In genomic region chr10:69496352-69497234, GRCh38 we compare ENCODE assay signal across 24 cellular contexts. TPM values are rescaled to one million over a fixed set of nuclear protein-coding genes. Genes with fewer than 3 reads are reported as not detected.
DNase-seq lines count a peak whose midpoint lies in the region; ATAC-seq and TF ChIP-seq lines count a peak whose summit lies in the region.
"Had no signal": no experiment of that assay in that cellular context is flagged by ENCODE, and none has a peak within 500 bp of the region (broad histone marks: within the 10 kb centered on the region; RNA-seq: fewer than 3 reads in every experiment).

No MANE protein-coding gene starts in this region.

- peaks cover 16% of the 10 kb centered on the region for H3K4me1 Mint-ChIP-seq in activated T-helper 17 cell treated with anti-CD3 and anti-CD28 coated beads, Interleukin-2, amount 50 U/mL, for 72 hours
- peaks cover 34% of the 10 kb centered on the region for H3K4me1 Mint-ChIP-seq in stimulated activated effector memory CD8-positive, alpha-beta T cell treated with anti-CD3 and anti-CD28 coated beads, Interleukin-12 subunit alpha, Interleukin-12 subunit beta, amount 100 ng/mL, for 72 hours
- H3K4me1 Mint-ChIP-seq: CD14-positive monocyte had no signal

- no peaks in the 10 kb centered on the region for H3K9me3 ChIP-seq in HEK293 (ENCODE audit: control insufficient read depth, insufficient read depth, low read depth, low read length)
- H3K9me3 ChIP-seq in lower lobe of right lung, result no peaks in the 10 kb centered on the region
- H3K9me3 ChIP-seq: left lung, neutrophil, testis had no signal

- TF ChIP-seq CTCF in HEK293 (tag by site-specific recombination; IDR thresholded peaks at IDR 0.05) (no peak), lower lobe of right lung (IDR thresholded peaks at IDR 0.05) (no peak)

- peak overlapping the region; percentile 85 for H3K27ac Mint-ChIP-seq in activated T-helper 17 cell treated with anti-CD3 and anti-CD28 coated beads, Interleukin-2, amount 50 U/mL, for 72 hours
- peak overlapping the region; percentile 18 for H3K27ac Mint-ChIP-seq in stimulated activated effector memory CD8-positive, alpha-beta T cell treated with anti-CD3 and anti-CD28 coated beads, Interleukin-12 subunit alpha, Interleukin-12 subunit beta, amount 100 ng/mL, for 72 hours
- H3K27ac Mint-ChIP-seq: CD14-positive monocyte had no signal

- no peaks in the 10 kb centered on the region for H3K27me3 Mint-ChIP-seq in activated T-helper 17 cell treated with anti-CD3 and anti-CD28 coated beads, Interleukin-2, amount 50 U/mL, for 72 hours

- H3K27ac ChIP-seq in HEK293 (ENCODE audit: extremely low read depth, low read depth, low read length) (no peak overlapping the region), lower lobe of right lung (no peak overlapping the region)
- H3K27ac ChIP-seq: HL-60, left lung, neutrophil, WERI-Rb-1 had no signal

- CTCF ChIA-PET in HEK293 (lab: Yijun Ruan, JAX), result interaction anchor here (0.6 to 1.8 kb wide), 2 partner anchors 11 to 71 kb away, joined by 3 to 7 read pairs; no protein-coding TSS in a partner anchor

- no peaks in the 10 kb centered on the region for H3K36me3 ChIP-seq in HEK293 (ENCODE audit: control insufficient read depth in 2 of 2, insufficient read depth in 1 of 2, low read length in 2 of 2)
- peaks cover 8% of the 10 kb centered on the region for H3K36me3 ChIP-seq in lower lobe of right lung
- H3K36me3 ChIP-seq: left lung, neutrophil, WERI-Rb-1 had no signal

- H3K4me3 ChIP-seq in HEK293 (ENCODE audit: low read depth, low read length) (no peak overlapping the region), lower lobe of right lung (no peak overlapping the region)
- H3K4me3 ChIP-seq: left lung, testis had no signal

- peak; percentile 23 for DNase-seq in lower lobe of right lung
- no peak for DNase-seq in stimulated activated effector memory CD8-positive, alpha-beta T cell treated with anti-CD3 and anti-CD28 coated beads, Interleukin-12 subunit alpha, Interleukin-12 subunit beta, amount 100 ng/mL, for 72 hours (ENCODE audit: low spot score in 2 of 2)
- DNase-seq in occipital lobe (lab: John Stamatoyannopoulos, UW), result no peak
- no peak for DNase-seq in midbrain (lab: John Stamatoyannopoulos, UW)
- DNase-seq: activated CD4-positive, alpha-beta T cell treated with anti-CD3 and anti-CD28 coated beads, Interleukin-2, amount 50 U/mL, for 1 hour; activated naive CD4-positive, alpha-beta T cell; effector CD4-positive, alpha-beta T cell; IMR-90; NCI-H1694 treated with DMSO at 0.1 percent for 48 hours; NCI-H82; stimulated activated CD4-positive, alpha-beta T cell treated with anti-CD3 and anti-CD28 coated beads, Interleukin-15, amount 100 ng/mL, for 24 hours; T-helper 2 cell; testis; WERI-Rb-1 had no signal

- no peaks in the 10 kb centered on the region for H3K27me3 ChIP-seq in lower lobe of right lung (ENCODE audit: low read depth)
- H3K27me3 ChIP-seq: left lung, neutrophil, testis had no signal

- H3K4me1 ChIP-seq in HEK293 (ENCODE audit: control insufficient read depth, insufficient read depth, low read length), result no peaks in the 10 kb centered on the region
- peaks cover 5% of the 10 kb centered on the region for H3K4me1 ChIP-seq in lower lobe of right lung
- H3K4me1 ChIP-seq: left lung had no signal

- H3K9me3 Mint-ChIP-seq in activated T-helper 17 cell treated with anti-CD3 and anti-CD28 coated beads, Interleukin-2, amount 50 U/mL, for 72 hours, result no peaks in the 10 kb centered on the region
- H3K9me3 Mint-ChIP-seq in stimulated activated effector memory CD8-positive, alpha-beta T cell treated with anti-CD3 and anti-CD28 coated beads, Interleukin-12 subunit alpha, Interleukin-12 subunit beta, amount 100 ng/mL, for 72 hours, result no peaks in the 10 kb centered on the region

- no peaks in the 10 kb centered on the region for H3K36me3 Mint-ChIP-seq in activated T-helper 17 cell treated with anti-CD3 and anti-CD28 coated beads, Interleukin-2, amount 50 U/mL, for 72 hours (ENCODE audit: low read depth)
- no peaks in the 10 kb centered on the region for H3K36me3 Mint-ChIP-seq in stimulated activated effector memory CD8-positive, alpha-beta T cell treated with anti-CD3 and anti-CD28 coated beads, Interleukin-12 subunit alpha, Interleukin-12 subunit beta, amount 100 ng/mL, for 72 hours
- H3K36me3 Mint-ChIP-seq: CD14-positive monocyte had no signal

- no peak for ATAC-seq in activated T-helper 17 cell treated with anti-CD3 and anti-CD28 coated beads, Interleukin-2, amount 50 U/mL, for 72 hours (replicated peaks)
- no peak for ATAC-seq in lower lobe of right lung
- ATAC-seq in stimulated activated effector memory CD8-positive, alpha-beta T cell treated with anti-CD3 and anti-CD28 coated beads, Interleukin-12 subunit alpha, Interleukin-12 subunit beta, amount 100 ng/mL, for 72 hours, result no peak
- ATAC-seq in HG02973 (IDR thresholded peaks at IDR 0.05; ENCODE audit: unreplicated experiment), result no peak
- no peak for ATAC-seq in GM19452 (IDR thresholded peaks at IDR 0.05; ENCODE audit: unreplicated experiment)
- ATAC-seq: esophagus mucosa, left lung, Panc1 had no signal

- H3K4me3 Mint-ChIP-seq in activated T-helper 17 cell treated with anti-CD3 and anti-CD28 coated beads, Interleukin-2, amount 50 U/mL, for 72 hours, result no peak overlapping the region
- H3K4me3 Mint-ChIP-seq in stimulated activated effector memory CD8-positive, alpha-beta T cell treated with anti-CD3 and anti-CD28 coated beads, Interleukin-12 subunit alpha, Interleukin-12 subunit beta, amount 100 ng/mL, for 72 hours, result no peak overlapping the region
- H3K4me3 Mint-ChIP-seq: CD14-positive monocyte had no signal

- POLR2A ChIA-PET in HEK293 (lab: Yijun Ruan, JAX), result no interaction called here

- intact Hi-C loops in lower lobe of right lung (cut with DNase I), result no loop called here

TF ChIP-seq in HEK293, 187 proteins besides CTCF, POLR2A, EP300 and RAD21:
- TF ChIP-seq ZNF768 (tag by site-specific recombination; IDR thresholded peaks at IDR 0.05) (peak; percentile 85), PRDM6 (tag by site-specific recombination; IDR thresholded peaks at IDR 0.05) (no peak)

RNA-seq across cellular contexts. Expression of gene TSPAN15, which starts 45.3 kb away (rescaled TPM):
- 10 to 100 TPM in 1 of 2 donors, 1 to 10 TPM in 1; 4.9 to 12.7 TPM for total RNA-seq in activated T-helper 17 cell treated with anti-CD3 and anti-CD28 coated beads, Interleukin-2, amount 50 U/mL, for 72 hours
- total RNA-seq in lower lobe of right lung (46.1 TPM), occipital lobe (3.1 TPM)
- total RNA-seq: IMR-90 had no signal
